In the genomic region with DNA sequence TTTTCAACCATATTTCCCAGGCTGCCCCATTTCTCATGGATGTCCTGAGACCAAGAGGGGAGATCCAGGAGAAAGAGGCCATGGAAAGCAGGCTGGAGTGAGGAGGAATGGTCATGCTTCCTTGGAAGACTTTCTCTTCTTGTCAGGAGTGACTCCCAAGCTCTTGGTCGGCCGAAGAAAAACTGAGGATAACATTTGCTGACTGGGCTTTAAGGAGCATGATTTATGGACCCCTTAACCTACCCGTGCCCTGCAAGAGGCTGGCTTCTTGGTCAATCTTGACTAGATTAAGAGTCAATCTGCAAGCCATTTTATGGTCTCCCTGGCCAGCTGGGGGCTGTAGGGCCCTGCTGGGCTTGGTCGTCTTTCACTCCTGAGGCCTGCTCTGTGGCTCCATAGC, we compare ENCODE assay signal across 38 cellular contexts. TPM values are rescaled to one million over a fixed set of nuclear protein-coding genes. Genes with fewer than 3 reads are reported as not detected.
"Had no signal": no experiment of that assay in that cellular context is flagged by ENCODE, and none has a peak within 500 bp of the region (broad histone marks: within the 10 kb centered on the region; RNA-seq: fewer than 3 reads in every experiment).

No MANE protein-coding gene starts in this region.

- H3K27me3 ChIP-seq: adrenal gland, ascending aorta, body of pancreas, brain microvascular endothelial cell, breast epithelium, cardiac muscle cell had no signal

- H3K27ac ChIP-seq: adrenal gland, ascending aorta, body of pancreas, brain microvascular endothelial cell, breast epithelium, cardiac muscle cell had no signal

- H3K9me3 ChIP-seq: adrenal gland, ascending aorta, body of pancreas, breast epithelium had no signal

- FAIRE-seq: astrocyte, bronchial epithelial cell had no signal

- H3K4me3 ChIP-seq: adrenal gland, ascending aorta, body of pancreas, breast epithelium, cardiac muscle cell had no signal

- ATAC-seq: activated naive CD4-positive, alpha-beta T cell treated with anti-CD3 and anti-CD28 coated beads, Interleukin-2, amount 50 U/mL, for 72 hours; activated naive CD8-positive, alpha-beta T cell treated with anti-CD3 and anti-CD28 coated beads, Interleukin-2, amount 50 U/mL, for 24 hours; activated T-cell treated with anti-CD3 and anti-CD28 coated beads, Interleukin-2, amount 50 U/mL, for 4 hours; activated T-cell treated with anti-CD3 and anti-CD28 coated beads, Interleukin-2, amount 50 U/mL, for 72 hours; activated T-helper 17 cell treated with anti-CD3 and anti-CD28 coated beads, Interleukin-2, amount 50 U/mL, for 72 hours; body of pancreas had no signal

- H3K4me1 ChIP-seq: adrenal gland, ascending aorta, body of pancreas, breast epithelium had no signal

- H3K36me3 ChIP-seq: adrenal gland, ascending aorta, brain microvascular endothelial cell, breast epithelium, cardiac muscle cell had no signal

- DNase-seq: activated effector memory CD4-positive, alpha-beta T cell treated with anti-CD3 and anti-CD28 coated beads, Interleukin-2, amount 50 U/mL, for 16 hours; activated effector memory CD4-positive, alpha-beta T cell treated with Interleukin-2 at 50 U/mL for 16 hours; activated gamma-delta T cell; activated gamma-delta T cell treated with Interleukin-2 at 50 U/mL for 16 hours; activated naive CD4-positive, alpha-beta T cell; activated naive CD4-positive, alpha-beta T cell treated with anti-CD3 and anti-CD28 coated beads for 36 hours; activated naive CD4-positive, alpha-beta T cell treated with anti-CD3 and anti-CD28 coated beads, Interleukin-2, amount 10 ng/mL, durations not matched to agents 7 days and 5 days; activated naive CD4-positive, alpha-beta T cell treated with anti-CD3 and anti-CD28 coated beads, Interleukin-2, amount 50 U/mL, for 16 hours; activated naive CD4-positive, alpha-beta T cell treated with Interleukin-2 at 50 U/mL for 16 hours; activated naive CD8-positive, alpha-beta T cell treated with anti-CD3 and anti-CD28 coated beads for 36 hours; activated naive CD8-positive, alpha-beta T cell treated with anti-CD3 and anti-CD28 coated beads, Interleukin-2, amount 10 ng/mL, durations not matched to agents 7 days and 5 days; activated naive CD8-positive, alpha-beta T cell treated with anti-CD3 and anti-CD28 coated beads, Interleukin-2, amount 50 U/mL, for 24 hours; activated T-cell treated with anti-CD3 and anti-CD28 coated beads, Interleukin-2, amount 50 U/mL, for 1 hour; activated T-cell treated with anti-CD3 and anti-CD28 coated beads, Interleukin-2, amount 50 U/mL, for 24 hours; activated T-cell treated with anti-CD3 and anti-CD28 coated beads, Interleukin-2, amount 50 U/mL, for 4 hours; activated T-cell treated with anti-CD3 and anti-CD28 coated beads, Interleukin-2, amount 50 U/mL, for 48 hours; activated T-cell treated with anti-CD3 and anti-CD28 coated beads, Interleukin-2, amount 50 U/mL, for 72 hours; adrenal gland; amniotic stem cell; amygdala; anterior cingulate cortex; aorta; body of pancreas; brain microvascular endothelial cell; caudate nucleus; central memory CD4-positive, alpha-beta T cell; cerebellar nuclear complex had no signal

RNA-seq across cellular contexts. Expression of a gene that starts 22.8 kb away (rescaled TPM):
- total RNA-seq: activated naive CD4-positive, alpha-beta T cell treated with anti-CD3 and anti-CD28 coated beads for 36 hours; activated naive CD4-positive, alpha-beta T cell treated with anti-CD3 and anti-CD28 coated beads, Interleukin-2, amount 50 U/mL, for 72 hours; activated naive CD8-positive, alpha-beta T cell treated with anti-CD3 and anti-CD28 coated beads for 36 hours; activated naive CD8-positive, alpha-beta T cell treated with anti-CD3 and anti-CD28 coated beads, Interleukin-2, amount 10 ng/mL, durations not matched to agents 7 days and 5 days; activated T-cell treated with anti-CD3 and anti-CD28 coated beads, Interleukin-2, amount 50 U/mL, for 4 hours; activated T-cell treated with anti-CD3 and anti-CD28 coated beads, Interleukin-2, amount 50 U/mL, for 72 hours; activated T-helper 1 cell treated with anti-CD3 and anti-CD28 coated beads, Interleukin-12 subunit alpha, Interleukin-12 subunit beta, Interleukin-2, Interleukin-4 antibody, amounts not matched to agents 30 ng/mL and 10 ng/mL and 1 ng/mL, durations not matched to agents 14 hours and 24 hours and 36 hours; activated T-helper 17 cell treated with anti-CD3 and anti-CD28 coated beads, Interleukin-2, amount 50 U/mL, for 72 hours; activated T-helper 2 cell treated with anti-CD3 and anti-CD28 coated beads, Interferon-gamma antibody, Interleukin-2, Interleukin-4, amounts not matched to agents 10 μg/mL and 5 μg/mL and 100 μg/mL, durations not matched to agents 14 hours and 24 hours and 36 hours; aorta; ascending aorta; body of pancreas; cardiac muscle cell; cardiac septum; chondrocyte had no signal
- polyA plus RNA-seq: aorta, cardiac muscle cell had no signal
